In the genomic region with DNA sequence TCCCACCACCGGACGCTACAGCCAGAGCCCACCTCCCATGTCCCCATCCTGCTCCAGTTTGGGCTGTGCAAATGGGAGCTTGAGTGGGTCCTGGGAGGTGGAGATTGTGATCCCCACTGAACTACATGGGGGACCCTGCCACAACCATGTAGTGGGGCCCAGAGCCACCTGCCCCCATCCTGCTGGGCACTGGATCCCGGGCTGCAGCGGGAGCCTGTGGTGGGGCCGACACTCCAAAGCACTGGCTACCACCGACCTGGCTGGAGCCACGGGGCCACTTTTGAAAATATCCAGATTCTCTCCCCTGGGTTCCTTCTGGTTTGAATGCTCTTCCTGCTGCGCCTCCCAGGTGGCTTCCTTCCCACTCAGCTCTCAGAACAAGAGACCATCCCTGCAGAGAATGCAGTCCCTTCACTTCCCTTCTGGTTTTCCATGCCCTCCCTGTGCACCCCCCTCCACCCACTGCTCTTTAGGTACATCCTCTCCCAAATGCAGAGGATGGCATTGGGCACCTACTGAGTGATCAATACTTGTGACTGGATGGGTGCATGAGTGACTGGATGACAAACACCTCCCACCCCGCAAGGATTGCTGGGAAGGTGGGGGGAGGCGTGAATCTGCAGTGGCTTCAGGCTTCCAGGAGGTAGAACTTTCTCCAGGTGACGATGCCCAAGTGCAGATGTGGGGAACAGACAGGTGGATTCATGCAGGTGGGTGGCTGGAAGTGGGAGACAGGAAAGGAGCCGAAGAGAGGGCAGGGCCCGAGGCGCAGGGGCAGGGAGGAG, we compare ENCODE assay signal across 1 cellular context.
TF ChIP-seq lines count a peak whose summit lies in the region.

No MANE protein-coding gene starts in this region.

TF ChIP-seq in WTC11, 78 proteins besides CTCF, POLR2A, EP300 and RAD21 (continued from another document):
- TF ChIP-seq, protein P1, sequence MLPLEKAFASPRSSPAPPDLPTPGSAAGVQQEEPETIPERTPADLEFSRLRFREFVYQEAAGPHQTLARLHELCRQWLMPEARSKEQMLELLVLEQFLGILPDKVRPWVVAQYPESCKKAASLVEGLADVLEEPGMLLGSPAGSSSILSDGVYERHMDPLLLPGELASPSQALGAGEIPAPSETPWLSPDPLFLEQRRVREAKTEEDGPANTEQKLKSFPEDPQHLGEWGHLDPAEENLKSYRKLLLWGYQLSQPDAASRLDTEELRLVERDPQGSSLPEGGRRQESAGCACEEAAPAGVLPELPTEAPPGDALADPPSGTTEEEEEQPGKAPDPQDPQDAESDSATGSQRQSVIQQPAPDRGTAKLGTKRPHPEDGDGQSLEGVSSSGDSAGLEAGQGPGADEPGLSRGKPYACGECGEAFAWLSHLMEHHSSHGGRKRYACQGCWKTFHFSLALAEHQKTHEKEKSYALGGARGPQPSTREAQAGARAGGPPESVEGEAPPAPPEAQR (CRISPR knock-in tag; IDR thresholded peaks at IDR 0.05) = no peak
- TF ChIP-seq, protein P2, sequence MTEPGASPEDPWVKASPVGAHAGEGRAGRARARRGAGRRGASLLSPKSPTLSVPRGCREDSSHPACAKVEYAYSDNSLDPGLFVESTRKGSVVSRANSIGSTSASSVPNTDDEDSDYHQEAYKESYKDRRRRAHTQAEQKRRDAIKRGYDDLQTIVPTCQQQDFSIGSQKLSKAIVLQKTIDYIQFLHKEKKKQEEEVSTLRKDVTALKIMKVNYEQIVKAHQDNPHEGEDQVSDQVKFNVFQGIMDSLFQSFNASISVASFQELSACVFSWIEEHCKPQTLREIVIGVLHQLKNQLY (CRISPR knock-in tag; IDR thresholded peaks at IDR 0.05) = no peak
- TF ChIP-seq KAT7 (CRISPR knock-in tag; IDR thresholded peaks at IDR 0.05; ENCODE audit: borderline replicate concordance) = no peak
- no peak for TF ChIP-seq TP53 (CRISPR knock-in tag; IDR thresholded peaks at IDR 0.05)
- TF ChIP-seq, protein P3, sequence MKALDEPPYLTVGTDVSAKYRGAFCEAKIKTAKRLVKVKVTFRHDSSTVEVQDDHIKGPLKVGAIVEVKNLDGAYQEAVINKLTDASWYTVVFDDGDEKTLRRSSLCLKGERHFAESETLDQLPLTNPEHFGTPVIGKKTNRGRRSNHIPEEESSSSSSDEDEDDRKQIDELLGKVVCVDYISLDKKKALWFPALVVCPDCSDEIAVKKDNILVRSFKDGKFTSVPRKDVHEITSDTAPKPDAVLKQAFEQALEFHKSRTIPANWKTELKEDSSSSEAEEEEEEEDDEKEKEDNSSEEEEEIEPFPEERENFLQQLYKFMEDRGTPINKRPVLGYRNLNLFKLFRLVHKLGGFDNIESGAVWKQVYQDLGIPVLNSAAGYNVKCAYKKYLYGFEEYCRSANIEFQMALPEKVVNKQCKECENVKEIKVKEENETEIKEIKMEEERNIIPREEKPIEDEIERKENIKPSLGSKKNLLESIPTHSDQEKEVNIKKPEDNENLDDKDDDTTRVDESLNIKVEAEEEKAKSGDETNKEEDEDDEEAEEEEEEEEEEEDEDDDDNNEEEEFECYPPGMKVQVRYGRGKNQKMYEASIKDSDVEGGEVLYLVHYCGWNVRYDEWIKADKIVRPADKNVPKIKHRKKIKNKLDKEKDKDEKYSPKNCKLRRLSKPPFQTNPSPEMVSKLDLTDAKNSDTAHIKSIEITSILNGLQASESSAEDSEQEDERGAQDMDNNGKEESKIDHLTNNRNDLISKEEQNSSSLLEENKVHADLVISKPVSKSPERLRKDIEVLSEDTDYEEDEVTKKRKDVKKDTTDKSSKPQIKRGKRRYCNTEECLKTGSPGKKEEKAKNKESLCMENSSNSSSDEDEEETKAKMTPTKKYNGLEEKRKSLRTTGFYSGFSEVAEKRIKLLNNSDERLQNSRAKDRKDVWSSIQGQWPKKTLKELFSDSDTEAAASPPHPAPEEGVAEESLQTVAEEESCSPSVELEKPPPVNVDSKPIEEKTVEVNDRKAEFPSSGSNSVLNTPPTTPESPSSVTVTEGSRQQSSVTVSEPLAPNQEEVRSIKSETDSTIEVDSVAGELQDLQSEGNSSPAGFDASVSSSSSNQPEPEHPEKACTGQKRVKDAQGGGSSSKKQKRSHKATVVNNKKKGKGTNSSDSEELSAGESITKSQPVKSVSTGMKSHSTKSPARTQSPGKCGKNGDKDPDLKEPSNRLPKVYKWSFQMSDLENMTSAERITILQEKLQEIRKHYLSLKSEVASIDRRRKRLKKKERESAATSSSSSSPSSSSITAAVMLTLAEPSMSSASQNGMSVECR (CRISPR knock-in tag; IDR thresholded peaks at IDR 0.05; ENCODE audit: borderline replicate concordance) = no peak
- no peak for TF ChIP-seq ZNF423 (CRISPR knock-in tag; IDR thresholded peaks at IDR 0.05)
- TF ChIP-seq FOXK1 (CRISPR knock-in tag; IDR thresholded peaks at IDR 0.05) = no peak
- TF ChIP-seq ZNF416 (CRISPR knock-in tag; IDR thresholded peaks at IDR 0.05) = no peak
